In genomic region chr11:81007046-81007445, GRCh38 we compare ENCODE assay signal across 11 cellular contexts.
DNase-seq lines count a peak whose midpoint lies in the region; ATAC-seq and TF ChIP-seq lines count a peak whose summit lies in the region.
"Had no signal": no experiment of that assay in that cellular context is flagged by ENCODE, and none has a peak within 500 bp of the region (broad histone marks: within the 10 kb centered on the region; RNA-seq: fewer than 3 reads in every experiment).

No MANE protein-coding gene starts in this region.

- intact Hi-C loops in prostate gland (cut with DNase I): no loop called here

- H3K9me3 ChIP-seq in prostate gland: no peaks in the 10 kb centered on the region
- H3K9me3 ChIP-seq: sigmoid colon had no signal

- no peaks in the 10 kb centered on the region for H3K4me1 ChIP-seq in prostate gland (replicated peaks)
- H3K4me1 ChIP-seq: sigmoid colon had no signal

- DNase-seq in NCI-H2107 treated with DMSO at 0.1 percent for 48 hours (lab: John Stamatoyannopoulos, UW; ENCODE audit: unreplicated experiment) (peak; percentile 0), NCI-H2107 (lab: John Stamatoyannopoulos, UW) (no peak), NCI-H446 treated with DMSO at 0.1 percent for 48 hours (lab: John Stamatoyannopoulos, UW) (peak; percentile 42), choroid plexus epithelial cell (ENCODE audit: low read depth) (peak; percentile 68), prostate gland (ENCODE audit: low spot score) (no peak), globus pallidus (ENCODE audit: low spot score) (no peak), T-helper 1 cell (no peak)
- DNase-seq: left ventricle myocardium superior; sigmoid colon; stimulated activated CD8-positive, alpha-beta memory T cell treated with anti-CD3 and anti-CD28 coated beads, Interleukin-4, amount 100 ng/mL, for 48 hours had no signal

- no peak for ATAC-seq in HG02852 (IDR thresholded peaks at IDR 0.05; ENCODE audit: unreplicated experiment)
- ATAC-seq: left ventricle myocardium superior had no signal

- H3K4me3 ChIP-seq in choroid plexus epithelial cell (ENCODE audit: low read depth, low read length) (no peak overlapping the region), prostate gland (no peak overlapping the region)
- H3K4me3 ChIP-seq: sigmoid colon had no signal

- no peaks in the 10 kb centered on the region for H3K36me3 ChIP-seq in prostate gland
- H3K36me3 ChIP-seq: sigmoid colon had no signal

- no peaks in the 10 kb centered on the region for H3K27me3 ChIP-seq in prostate gland (replicated peaks; ENCODE audit: insufficient read depth)
- H3K27me3 ChIP-seq: sigmoid colon had no signal

- WGBS in prostate gland: 15% methylated on average over 2 of the region's 2 CpGs

- TF ChIP-seq POLR2A in prostate gland (IDR thresholded peaks at IDR 0.05): no peak

- H3K27ac ChIP-seq in prostate gland: no peak overlapping the region
- H3K27ac ChIP-seq: sigmoid colon had no signal

- TF ChIP-seq CTCF in choroid plexus epithelial cell (conservative IDR thresholded peaks at IDR 0.05; ENCODE audit: low read depth, low read length) (peak; percentile 35), prostate gland (IDR thresholded peaks at IDR 0.05) (peak in 3 of 4 experiments; percentile 11 to 29 (median 20))

Comparison
In these comparisons a context has a peak if more than half of its experiments do, and no peak if none do; other contexts are left out.
1. DNase-seq: peak in NCI-H2107 treated with DMSO at 0.1 percent for 48 hours (single experiment), NCI-H446 treated with DMSO at 0.1 percent for 48 hours (single experiment) and choroid plexus epithelial cell (single experiment); none in NCI-H2107 (single experiment), prostate gland (single experiment), globus pallidus (single experiment) and T-helper 1 cell (0 of 5).